Comparison of ENCODE assay signal across 15 cellular contexts in genomic region chrX:154413142-154413541, GRCh38. TPM values are rescaled to one million over a fixed set of nuclear protein-coding genes. Genes with fewer than 3 reads are reported as not detected.
DNase-seq lines count a peak whose midpoint lies in the region; ATAC-seq and TF ChIP-seq lines count a peak whose summit lies in the region.
"Had no signal": no experiment of that assay in that cellular context is flagged by ENCODE, and none has a peak within 500 bp of the region (broad histone marks: within the 10 kb centered on the region; RNA-seq: fewer than 3 reads in every experiment).

No MANE protein-coding gene starts in this region.

- CTCF ChIA-PET in MCF 10A (lab: Yijun Ruan, JAX): interaction anchor here (0.6 kb wide), 1 partner anchor 75 kb away, joined by 3 read pairs; no protein-coding TSS in a partner anchor
- CTCF ChIA-PET in OCI-LY7 (lab: Charles Lee; ENCODE audit: unreplicated experiment): no interaction called here
- CTCF ChIA-PET in mammary epithelial cell (lab: Charles Lee; ENCODE audit: low non-redundant PET): no interaction called here

- H3K9me3 ChIP-seq in breast epithelium: no peaks in the 10 kb centered on the region
- H3K9me3 ChIP-seq in OCI-LY7 (ENCODE audit: low read length): no peaks in the 10 kb centered on the region
- H3K9me3 ChIP-seq in mammary epithelial cell (replicated peaks; ENCODE audit: insufficient read depth, low read length): no peaks in the 10 kb centered on the region
- no peaks in the 10 kb centered on the region for H3K9me3 ChIP-seq in tibial artery
- H3K9me3 ChIP-seq: Peyer's patch had no signal

- H3K36me3 ChIP-seq in breast epithelium: no peaks in the 10 kb centered on the region
- peaks cover 14% of the 10 kb centered on the region for H3K36me3 ChIP-seq in OCI-LY7 (ENCODE audit: insufficient read depth, low read length)
- H3K36me3 ChIP-seq in mammary epithelial cell (ENCODE audit: insufficient read depth, low read length): no peaks in the 10 kb centered on the region
- H3K36me3 ChIP-seq in tibial artery: peaks cover 0 to 13% (median 0%) of the 10 kb centered on the region in 3 donors
- H3K36me3 ChIP-seq: Peyer's patch had no signal

- intact Hi-C loops in MCF 10A (cut with micrococcal nuclease) (no loop called here), breast epithelium (cut with DNase I; ENCODE audit: low total_unique reads) (no loop called here), OCI-LY7 (cut with micrococcal nuclease; ENCODE audit: unreplicated experiment) (loop anchor here (5.0 kb wide), 1 partner anchor 69 kb away; no protein-coding TSS in a partner anchor), mammary epithelial cell (cut with micrococcal nuclease) (no loop called here), tibial artery (cut with DNase I; ENCODE audit: low total_unique reads) (no loop called here)

- H3K27me3 ChIP-seq in breast epithelium (peaks cover 0 to 33% of the 10 kb centered on the region in 2 donors), mammary epithelial cell (ENCODE audit: insufficient read depth, low read length) (no peaks in the 10 kb centered on the region), tibial artery (no peaks in the 10 kb centered on the region)
- H3K27me3 ChIP-seq: Peyer's patch had no signal

- H3K4me1 Mint-ChIP-seq in MCF 10A (ENCODE audit: insufficient read depth, unreplicated experiment): peaks cover 14% of the 10 kb centered on the region

- H3K4me1 ChIP-seq in breast epithelium (no peaks in the 10 kb centered on the region), OCI-LY7 (ENCODE audit: insufficient read depth, low read length, poor library complexity, severe bottlenecking) (peaks cover 24% of the 10 kb centered on the region), mammary epithelial cell (ENCODE audit: insufficient read depth, low read length) (peaks cover 23% of the 10 kb centered on the region), tibial artery (peaks cover 0 to 22% (median 5%) of the 10 kb centered on the region in 4 donors)
- H3K4me1 ChIP-seq: Peyer's patch had no signal

- no peak overlapping the region for H3K4me3 ChIP-seq in breast epithelium
- peak overlapping the region; percentile 91 for H3K4me3 ChIP-seq in OCI-LY7 (ENCODE audit: low read depth, low read length, poor library complexity, severe bottlenecking)
- no peak overlapping the region for H3K4me3 ChIP-seq in mammary epithelial cell (replicated peaks in 1 of 3; ENCODE audit: insufficient read depth in 1 of 3, low read depth in 2 of 3, low read length in 3 of 3)
- H3K4me3 ChIP-seq in tibial artery: no peak overlapping the region

- H3K4me2 ChIP-seq in OCI-LY7 (ENCODE audit: low read length): peak overlapping the region; percentile 92; the same call in 1 of the 2 replicates
- H3K4me2 ChIP-seq in mammary epithelial cell (ENCODE audit: insufficient read depth, low read depth, low read length): peak overlapping the region; percentile 94

- WGBS in mammary epithelial cell (ENCODE audit: low coverage, missing lambda C conversion rate): 82% methylated on average over 2 of the region's 8 CpGs

- ATAC-seq in GM19397 (IDR thresholded peaks at IDR 0.05; ENCODE audit: unreplicated experiment): no peak
- ATAC-seq in HG02763 (IDR thresholded peaks at IDR 0.05; ENCODE audit: unreplicated experiment): no peak

- no peaks in the 10 kb centered on the region for H3K9me2 ChIP-seq in OCI-LY7 (ENCODE audit: insufficient read depth, low read length)

- H3K27ac ChIP-seq in breast epithelium: peak overlapping the region in 1 of 2 donors; percentile 97
- H3K27ac ChIP-seq in OCI-LY7 (ENCODE audit: low read depth, low read length, poor library complexity, severe bottlenecking): peak overlapping the region; percentile 80
- no peak overlapping the region for H3K27ac ChIP-seq in mammary epithelial cell (ENCODE audit: insufficient read depth, low read depth, low read length)
- H3K27ac ChIP-seq in tibial artery: peak overlapping the region; percentile 95 to 96

- in situ Hi-C loops in mammary epithelial cell (cut with MboI; ENCODE audit: low sequenced_read_pairs in 2 of 2): no loop called here

- H3K9ac ChIP-seq in mammary epithelial cell (ENCODE audit: insufficient read depth, low read length): no peak overlapping the region

- H3K4me3 Mint-ChIP-seq in MCF 10A (ENCODE audit: unreplicated experiment): no peak overlapping the region
- H3K4me3 Mint-ChIP-seq: mesothelial cell of epicardium had no signal

- TF ChIP-seq CTCF in MCF 10A (IDR thresholded peaks at IDR 0.05; ENCODE audit: unreplicated experiment) (no peak), breast epithelium (IDR thresholded peaks at IDR 0.05) (no peak), OCI-LY7 (conservative IDR thresholded peaks at IDR 0.05; ENCODE audit: low read length) (no peak), mammary epithelial cell (conservative IDR thresholded peaks at IDR 0.05 in 1 of 2, IDR thresholded peaks at IDR 0.05 in 1 of 2; ENCODE audit: extremely low read depth in 1 of 2, insufficient read depth in 1 of 2, low read depth in 1 of 2, low read length in 2 of 2) (no peak), tibial artery (IDR thresholded peaks at IDR 0.05) (no peak)

- peaks cover 23% of the 10 kb centered on the region for H3K27me3 Mint-ChIP-seq in MCF 10A (ENCODE audit: insufficient read depth, unreplicated experiment)
- H3K27me3 Mint-ChIP-seq: progenitor cell of endocrine pancreas had no signal

- POLR2A ChIA-PET in MCF 10A (lab: Yijun Ruan, JAX) (interaction anchor here (1.4 to 7.7 kb wide), 4 partner anchors 15 to 114 kb away, joined by 3 to 100 read pairs (median 5); partner anchors contain the start of genes FAM3A and RPL10), OCI-LY7 (lab: Charles Lee) (interaction anchor here (0.6 to 1.3 kb wide), 3 partner anchors 14 to 123 kb away, joined by 3 to 4 read pairs (median 4); no protein-coding TSS in a partner anchor)

- peaks cover 4% of the 10 kb centered on the region for H3K36me3 Mint-ChIP-seq in MCF 10A (ENCODE audit: insufficient read depth, unreplicated experiment)
- H3K36me3 Mint-ChIP-seq: mesothelial cell of epicardium had no signal

- H3K79me2 ChIP-seq in OCI-LY7 (ENCODE audit: insufficient read depth, low read depth, low read length) (no peaks in the 10 kb centered on the region), mammary epithelial cell (ENCODE audit: insufficient read depth, low read length) (peaks cover 6% of the 10 kb centered on the region)

- H4K20me1 ChIP-seq in OCI-LY7 (ENCODE audit: insufficient read depth, low read length) (no peaks in the 10 kb centered on the region), mammary epithelial cell (ENCODE audit: insufficient read depth, low read length) (no peaks in the 10 kb centered on the region)

- H3K27ac Mint-ChIP-seq in MCF 10A (ENCODE audit: low read depth, unreplicated experiment): peak overlapping the region; percentile 51
- H3K27ac Mint-ChIP-seq: mesothelial cell of epicardium, progenitor cell of endocrine pancreas had no signal

- BruUV-seq in MCF 10A (replicated peaks; lab: Mats Ljungman, UMichigan) (no TSS peak), OCI-LY7 (replicated peaks; lab: Mats Ljungman, UMichigan) (no TSS peak), mammary epithelial cell (replicated peaks; lab: Mats Ljungman, UMichigan) (no TSS peak)

- TF ChIP-seq POLR2A in breast epithelium (IDR thresholded peaks at IDR 0.05): no peak

- no peak overlapping the region for H2AFZ ChIP-seq in OCI-LY7 (ENCODE audit: low read length)
- H2AFZ ChIP-seq in mammary epithelial cell (ENCODE audit: low read depth, low read length): no peak overlapping the region

- DNase-seq in MCF 10A (ENCODE audit: unreplicated experiment) (no peak), breast epithelium (ENCODE audit: low spot score in 2 of 2) (no peak), OCI-LY7 (ENCODE audit: low spot score) (no peak), mammary epithelial cell (no peak), tibial artery (no peak), NCI-H2029 (lab: John Stamatoyannopoulos, UW) (no peak)
- DNase-seq: foreskin melanocyte, NCI-H1417, NCI-H446 treated with DMSO at 0.1 percent for 48 hours, T-helper 9 cell had no signal

- dilution Hi-C loops in mammary epithelial cell (cut with HindIII; ENCODE audit: low sequenced_read_pairs): no loop called here

- H3K9me3 Mint-ChIP-seq in MCF 10A (ENCODE audit: unreplicated experiment): no peaks in the 10 kb centered on the region

RNA-seq across cellular contexts. Expression of gene TAFAZZIN, which starts 1.8 kb away (rescaled TPM):
- total RNA-seq in MCF 10A (2022): 48.0 and 59.1 TPM in 2 replicates
- 10 to 100 TPM; 27.7 to 53.7 (median 44.2) TPM for total RNA-seq in breast epithelium
- 74.2 and 94.5 TPM in 2 replicates for total RNA-seq in OCI-LY7 (2014; rRNA removed; shearing (Covaris generic))
- total RNA-seq in OCI-LY7 (2022): 85.3 and 104 TPM in 2 replicates
- total RNA-seq in mammary epithelial cell: 10 to 100 TPM; 19.5 to 31.0 TPM
- polyA plus RNA-seq in mammary epithelial cell: 18.6 TPM
- polyA minus RNA-seq in mammary epithelial cell: 22.8 TPM

RNA-seq across cellular contexts. Expression of gene DNASE1L1, which starts 4.1 kb away (rescaled TPM):
- total RNA-seq in MCF 10A (2022) (20.5 and 21.2 TPM in 2 replicates), breast epithelium (10 to 100 TPM; 26.2 to 44.3 (median 26.9) TPM), OCI-LY7 (2022) (21.5 and 30.1 TPM in 2 replicates), mammary epithelial cell (10 to 100 TPM; 17.8 to 30.5 TPM)
- total RNA-seq in OCI-LY7 (2014; rRNA removed; shearing (Covaris generic)): 13.4 and 23.1 TPM in 2 replicates
- polyA plus RNA-seq in mammary epithelial cell: 25.2 TPM
- 20.6 TPM for polyA minus RNA-seq in mammary epithelial cell

RNA-seq across cellular contexts. Expression of gene RPL10, which starts 15.0 kb away (rescaled TPM):
- total RNA-seq in MCF 10A (2022) (3,490 and 3,785 TPM in 2 replicates), breast epithelium (1,000 to 10,000 TPM; 8,496 to 9,265 (median 8,695) TPM), OCI-LY7 (2022) (2,447 and 2,466 TPM in 2 replicates), mammary epithelial cell (1,000 to 10,000 TPM; 1,996 to 2,155 TPM)
- total RNA-seq in OCI-LY7 (2014; rRNA removed; shearing (Covaris generic)): 4,261 and 4,291 TPM in 2 replicates
- 5,021 TPM for polyA plus RNA-seq in mammary epithelial cell
- 1,289 TPM for polyA minus RNA-seq in mammary epithelial cell

RNA-seq across cellular contexts. Expression of gene ATP6AP1, which starts 15.3 kb away (rescaled TPM):
- 48.7 and 57.0 TPM in 2 replicates for total RNA-seq in MCF 10A (2022)
- 10 to 100 TPM; 31.5 to 57.1 (median 34.8) TPM for total RNA-seq in breast epithelium
- 22.2 and 26.4 TPM in 2 replicates for total RNA-seq in OCI-LY7 (2014; rRNA removed; shearing (Covaris generic))
- 37.4 and 39.5 TPM in 2 replicates for total RNA-seq in OCI-LY7 (2022)
- 10 to 100 TPM; 56.0 to 71.4 TPM for total RNA-seq in mammary epithelial cell
- polyA plus RNA-seq in mammary epithelial cell: 81.5 TPM
- 93.3 TPM for polyA minus RNA-seq in mammary epithelial cell

RNA-seq across cellular contexts. Expression of gene GDI1, which starts 23.8 kb away (rescaled TPM):
- total RNA-seq in MCF 10A (2022) (89.9 and 121 TPM in 2 replicates), breast epithelium (100 to 1,000 TPM in 1 of 3 donors, 10 to 100 TPM in 2; 94.0 to 105 (median 97.3) TPM), OCI-LY7 (2022) (76.6 and 93.6 TPM in 2 replicates), mammary epithelial cell (100 to 1,000 TPM; 100 to 109 TPM)
- total RNA-seq in OCI-LY7 (2014; rRNA removed; shearing (Covaris generic)): 101 and 103 TPM in 2 replicates
- 112 TPM for polyA plus RNA-seq in mammary epithelial cell
- 132 TPM for polyA minus RNA-seq in mammary epithelial cell
